1 cellular context compared by ENCODE assay signal in the genomic region with DNA sequence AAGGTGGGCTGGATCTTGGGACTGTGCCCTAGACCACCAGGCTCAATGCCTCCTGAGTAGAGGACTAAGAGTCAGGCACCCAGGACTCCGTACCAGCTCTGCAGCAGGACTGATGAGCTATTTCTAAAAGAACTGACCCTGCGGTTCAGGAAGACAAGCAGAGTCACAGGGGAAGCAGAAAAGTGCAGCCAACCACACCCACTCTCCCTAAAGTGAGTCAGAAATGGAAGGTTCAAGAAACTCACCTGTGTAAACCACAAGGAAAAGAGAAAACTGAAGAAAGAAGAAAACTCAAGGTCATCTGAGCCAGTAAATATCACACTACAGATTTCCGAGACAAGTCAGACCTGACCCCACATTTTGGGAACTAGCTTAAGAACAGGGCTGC.
TF ChIP-seq lines count a peak whose summit lies in the region.

No MANE protein-coding gene starts in this region.

TF ChIP-seq in SK-N-SH, 30 proteins besides CTCF, POLR2A, EP300 and RAD21 (continued from another document):
- no peak for TF ChIP-seq TCF12 (IDR thresholded peaks at IDR 0.05)
- no peak for TF ChIP-seq YY1 (IDR thresholded peaks at IDR 0.05; ENCODE audit: low read depth)
- TF ChIP-seq SIN3A (IDR thresholded peaks at IDR 0.05; ENCODE audit: borderline replicate concordance, low read depth, low read length), result no peak
- TF ChIP-seq, protein P1, sequence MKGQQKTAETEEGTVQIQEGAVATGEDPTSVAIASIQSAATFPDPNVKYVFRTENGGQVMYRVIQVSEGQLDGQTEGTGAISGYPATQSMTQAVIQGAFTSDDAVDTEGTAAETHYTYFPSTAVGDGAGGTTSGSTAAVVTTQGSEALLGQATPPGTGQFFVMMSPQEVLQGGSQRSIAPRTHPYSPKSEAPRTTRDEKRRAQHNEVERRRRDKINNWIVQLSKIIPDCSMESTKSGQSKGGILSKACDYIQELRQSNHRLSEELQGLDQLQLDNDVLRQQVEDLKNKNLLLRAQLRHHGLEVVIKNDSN (IDR thresholded peaks at IDR 0.05; ENCODE audit: borderline replicate concordance, low read depth), result no peak
- no peak for TF ChIP-seq NRF1 (IDR thresholded peaks at IDR 0.05; ENCODE audit: low read depth, low read length)
- no peak for TF ChIP-seq PBX3 (IDR thresholded peaks at IDR 0.05)
- TF ChIP-seq GABPA (IDR thresholded peaks at IDR 0.05; ENCODE audit: low read depth), result no peak
- no peak for TF ChIP-seq FOXJ3 (CRISPR knock-in tag; IDR thresholded peaks at IDR 0.05)
